In the genomic region with DNA sequence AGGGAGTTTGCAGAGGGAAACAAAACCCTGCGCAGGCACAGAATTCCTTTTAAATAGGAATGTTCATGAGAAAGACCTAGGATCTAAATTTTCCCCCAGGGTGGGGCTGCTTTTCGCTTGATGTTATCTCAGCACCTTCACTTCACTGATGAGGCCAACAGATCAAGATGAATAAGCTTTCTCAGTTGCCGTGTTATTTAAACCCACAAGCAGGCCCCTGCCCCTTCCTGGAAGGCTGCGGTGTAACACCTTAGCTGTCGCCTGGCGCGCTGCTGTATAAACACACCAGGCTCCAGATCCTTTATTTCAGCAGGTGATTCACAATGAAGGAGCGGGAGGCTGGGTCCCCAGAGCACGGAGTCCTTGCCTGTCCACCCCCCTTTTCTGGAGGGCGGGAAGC, we compare ENCODE assay signal across 1 cellular context.
TF ChIP-seq lines count a peak whose summit lies in the region.

No MANE protein-coding gene starts in this region.

TF ChIP-seq in GM12878, 131 proteins besides CTCF, POLR2A, EP300 and RAD21 (continued from another document):
- TF ChIP-seq, protein P1, sequence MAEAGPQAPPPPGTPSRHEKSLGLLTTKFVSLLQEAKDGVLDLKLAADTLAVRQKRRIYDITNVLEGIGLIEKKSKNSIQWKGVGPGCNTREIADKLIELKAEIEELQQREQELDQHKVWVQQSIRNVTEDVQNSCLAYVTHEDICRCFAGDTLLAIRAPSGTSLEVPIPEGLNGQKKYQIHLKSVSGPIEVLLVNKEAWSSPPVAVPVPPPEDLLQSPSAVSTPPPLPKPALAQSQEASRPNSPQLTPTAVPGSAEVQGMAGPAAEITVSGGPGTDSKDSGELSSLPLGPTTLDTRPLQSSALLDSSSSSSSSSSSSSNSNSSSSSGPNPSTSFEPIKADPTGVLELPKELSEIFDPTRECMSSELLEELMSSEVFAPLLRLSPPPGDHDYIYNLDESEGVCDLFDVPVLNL (IDR thresholded peaks at IDR 0.05; ENCODE audit: low read depth, low read length) = no peak
